In the genomic region with DNA sequence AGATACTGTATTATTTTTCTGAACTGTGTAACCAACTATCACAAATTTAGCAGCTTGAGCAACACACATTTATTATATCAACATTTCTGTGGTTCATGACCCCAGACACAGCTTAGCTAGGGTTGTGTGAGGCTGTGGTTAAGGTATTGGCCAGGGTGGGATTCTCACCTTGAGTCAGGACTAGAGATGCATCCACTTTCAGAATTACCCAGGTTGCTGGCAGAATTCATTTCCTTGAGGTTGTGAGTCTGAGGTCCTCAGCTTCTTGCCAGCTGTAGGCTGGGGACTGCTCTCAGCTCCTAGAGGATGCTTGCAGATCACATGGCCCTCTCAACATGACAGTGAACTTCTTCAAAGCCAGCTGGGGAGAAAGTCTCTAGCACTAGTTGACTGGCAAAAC, we compare ENCODE assay signal across 10 cellular contexts.
DNase-seq lines count a peak whose midpoint lies in the region; ATAC-seq, FAIRE-seq and TF ChIP-seq lines count a peak whose summit lies in the region.
"Had no signal": no experiment of that assay in that cellular context is flagged by ENCODE, and none has a peak within 500 bp of the region (broad histone marks: within the 10 kb centered on the region; RNA-seq: fewer than 3 reads in every experiment).

No MANE protein-coding gene starts in this region.

- H3K27me3 ChIP-seq in PC-3 (ENCODE audit: low read length) (no peaks in the 10 kb centered on the region), colonic mucosa (no peaks in the 10 kb centered on the region)

- no peaks in the 10 kb centered on the region for H4K20me1 ChIP-seq in PC-3 (ENCODE audit: low read length)

- H3K27ac ChIP-seq in PC-3 (ENCODE audit: low read length) (no peak overlapping the region), colonic mucosa (no peak overlapping the region)

- POLR2A ChIA-PET in activated CD8-positive, alpha-beta T cell treated with anti-CD3 and anti-CD28 coated beads for 36 hours (lab: Charles Lee), result no interaction called here
- POLR2A ChIA-PET in PC-3 (lab: Charles Lee; ENCODE audit: unreplicated experiment), result no interaction called here

- no peaks in the 10 kb centered on the region for H3K9me2 ChIP-seq in PC-3 (replicated peaks; ENCODE audit: low read length)

- no peaks in the 10 kb centered on the region for H3F3A ChIP-seq in PC-3 (ENCODE audit: low read length, unreplicated experiment)

- no TSS peak for BruUV-seq in PC-3 (replicated peaks; lab: Mats Ljungman, UMichigan)

- no peak overlapping the region for H3K9ac ChIP-seq in PC-3 (ENCODE audit: low read length)
- H3K9ac ChIP-seq in colonic mucosa (ENCODE audit: low read depth in 2 of 2, low read length in 2 of 2), result no peak overlapping the region

- no peaks in the 10 kb centered on the region for H3K4me1 ChIP-seq in PC-3 (ENCODE audit: insufficient read depth, low read length)
- H3K4me1 ChIP-seq in colonic mucosa, result no peaks in the 10 kb centered on the region

- no peak overlapping the region for H3K4me3 ChIP-seq in PC-3 (ENCODE audit: low read length)
- H3K4me3 ChIP-seq in colonic mucosa, result no peak overlapping the region

- peaks cover 2% of the 10 kb centered on the region for H3K9me3 Mint-ChIP-seq in activated CD8-positive, alpha-beta T cell treated with anti-CD3 and anti-CD28 coated beads for 36 hours

- H3K4me1 Mint-ChIP-seq in activated CD8-positive, alpha-beta T cell treated with anti-CD3 and anti-CD28 coated beads for 36 hours (ENCODE audit: low read depth), result peaks cover 24% of the 10 kb centered on the region

- H3K36me3 Mint-ChIP-seq in activated CD8-positive, alpha-beta T cell treated with anti-CD3 and anti-CD28 coated beads for 36 hours (ENCODE audit: low read depth), result peaks cover 22% of the 10 kb centered on the region

- FAIRE-seq in GM12892 (lab: Jason Lieb, UNC), result peak; percentile 70

- H3K9me3 ChIP-seq in PC-3 (ENCODE audit: low read length) (no peaks in the 10 kb centered on the region), colonic mucosa (no peaks in the 10 kb centered on the region)

- no peaks in the 10 kb centered on the region for H3K27me3 Mint-ChIP-seq in activated CD8-positive, alpha-beta T cell treated with anti-CD3 and anti-CD28 coated beads for 36 hours

- H3K36me3 ChIP-seq in PC-3 (ENCODE audit: low read depth, low read length) (no peaks in the 10 kb centered on the region), colonic mucosa (no peaks in the 10 kb centered on the region)

- peak; percentile 9 for DNase-seq in GM12892 (ENCODE audit: insufficient read length)
- peak; percentile 13 for DNase-seq in GM19240 (ENCODE audit: insufficient read length, low spot score)
- DNase-seq in activated CD8-positive, alpha-beta T cell treated with anti-CD3 and anti-CD28 coated beads for 36 hours, result peak; percentile 75
- DNase-seq in NCI-H187 treated with DMSO at 0.1 percent for 48 hours (lab: John Stamatoyannopoulos, UW), result no peak
- no peak for DNase-seq in PC-3
- no peak for DNase-seq in NCI-H1417 (lab: John Stamatoyannopoulos, UW)
- no peak for DNase-seq in colonic mucosa
- DNase-seq: DMS153, head of caudate nucleus had no signal

- no peak for TF ChIP-seq CTCF in activated CD8-positive, alpha-beta T cell treated with anti-CD3 and anti-CD28 coated beads for 36 hours (IDR thresholded peaks at IDR 0.05)
- TF ChIP-seq CTCF in PC-3 (conservative IDR thresholded peaks at IDR 0.05; ENCODE audit: low read depth, low read length), result no peak
- TF ChIP-seq CTCF in colonic mucosa (IDR thresholded peaks at IDR 0.05), result no peak

- H3K4me3 Mint-ChIP-seq in activated CD8-positive, alpha-beta T cell treated with anti-CD3 and anti-CD28 coated beads for 36 hours, result no peak overlapping the region

- no peak overlapping the region for H2AFZ ChIP-seq in PC-3 (ENCODE audit: low read length)

- H3K27ac Mint-ChIP-seq in activated CD8-positive, alpha-beta T cell treated with anti-CD3 and anti-CD28 coated beads for 36 hours, result no peak overlapping the region

- CTCF ChIA-PET in activated CD8-positive, alpha-beta T cell treated with anti-CD3 and anti-CD28 coated beads for 36 hours (lab: Charles Lee), result interaction anchor here (1.7 kb wide), 1 partner anchor 270 kb away, joined by 6 read pairs; no protein-coding TSS in a partner anchor
- CTCF ChIA-PET in PC-3 (lab: Charles Lee), result no interaction called here

- TF ChIP-seq POLR2A in GM12892 (IDR thresholded peaks at IDR 0.05; ENCODE audit: low read depth, low read length), result no peak

- intact Hi-C loops in activated CD8-positive, alpha-beta T cell treated with anti-CD3 and anti-CD28 coated beads for 36 hours (cut with micrococcal nuclease), result no loop called here
- intact Hi-C loops in PC-3 (cut with micrococcal nuclease), result no loop called here
- intact Hi-C loops in colonic mucosa (cut with DNase I), result no loop called here

- no peaks in the 10 kb centered on the region for H3K79me2 ChIP-seq in PC-3 (ENCODE audit: low read length)

- H3K4me2 ChIP-seq in PC-3 (ENCODE audit: low read length), result no peak overlapping the region

- peak; percentile 82 for ATAC-seq in HG02885 (IDR thresholded peaks at IDR 0.05; ENCODE audit: poor library complexity, unreplicated experiment)
- peak; percentile 93 for ATAC-seq in activated CD8-positive, alpha-beta T cell treated with anti-CD3 and anti-CD28 coated beads for 36 hours
- no peak for ATAC-seq in PC-3

Comparison
In these comparisons a context has a peak if more than half of its experiments do, and no peak if none do; other contexts are left out.
1. DNase-seq: peak in GM12892 (single experiment), GM19240 (single experiment) and activated CD8-positive, alpha-beta T cell treated with anti-CD3 and anti-CD28 coated beads for 36 hours (single experiment); none in NCI-H187 treated with DMSO at 0.1 percent for 48 hours (single experiment), PC-3 (single experiment), NCI-H1417 (0 of 3) and colonic mucosa (single experiment).